In the genomic region with DNA sequence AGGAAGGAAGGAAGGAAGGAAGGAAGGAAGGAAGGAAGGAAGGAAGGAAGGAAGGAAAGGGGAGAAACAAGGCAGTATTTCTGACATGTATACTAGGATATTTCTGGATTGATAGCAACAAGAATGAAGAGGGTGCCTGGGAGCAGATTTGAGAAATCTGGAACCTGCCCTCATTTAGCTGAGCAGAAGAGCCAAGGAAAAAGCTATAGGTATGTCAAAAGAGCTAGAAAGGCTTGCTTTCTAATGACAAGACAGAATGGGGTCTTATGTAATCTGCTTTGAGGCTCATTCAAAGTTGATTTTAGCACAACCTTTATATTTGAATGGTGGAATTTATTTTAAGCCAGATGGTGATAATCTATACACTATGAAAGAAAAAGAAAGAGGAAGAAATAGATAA, we compare ENCODE assay signal across 16 cellular contexts.
"Had no signal": no experiment of that assay in that cellular context is flagged by ENCODE, and none has a peak within 500 bp of the region (broad histone marks: within the 10 kb centered on the region; RNA-seq: fewer than 3 reads in every experiment).

No MANE protein-coding gene starts in this region.

- H3K9me3 ChIP-seq: heart right ventricle, mucosa of descending colon, neutrophil, sigmoid colon, thoracic aorta, transverse colon had no signal

- H3K36me3 Mint-ChIP-seq: naive thymus-derived CD8-positive, alpha-beta T cell; stimulated activated naive B cell treated with anti-CD40 and anti-IgM and Interleukin-4, amounts not matched to agents 10 μg/mL and 1 μg/mL and 100 μg/mL, for 72 hours had no signal

- DNase-seq: effector memory CD4-positive, alpha-beta T cell; heart right ventricle; hypothalamus; kidney glomerular epithelial cell; mucosa of descending colon; naive thymus-derived CD8-positive, alpha-beta T cell; sigmoid colon; stimulated activated CD4-positive, alpha-beta T cell treated with anti-CD3 and anti-CD28 coated beads, Interleukin-2, amount 100 ng/mL, for 24 hours; stimulated activated CD4-positive, alpha-beta T cell treated with anti-CD3 and anti-CD28 coated beads, Interleukin-4, amount 100 ng/mL, for 4 hours; stimulated activated naive B cell treated with anti-CD40 and anti-IgM and Interleukin-4, amounts not matched to agents 10 μg/mL and 1 μg/mL and 100 μg/mL, for 72 hours; stimulated activated naive CD8-positive, alpha-beta T cell treated with anti-CD3 and anti-CD28 coated beads, Interleukin-15, amount 100 ng/mL, for 72 hours; substantia nigra; transverse colon had no signal

- H3K4me1 ChIP-seq: sigmoid colon, transverse colon had no signal

- H3K27ac Mint-ChIP-seq: naive thymus-derived CD8-positive, alpha-beta T cell; stimulated activated naive B cell treated with anti-CD40 and anti-IgM and Interleukin-4, amounts not matched to agents 10 μg/mL and 1 μg/mL and 100 μg/mL, for 72 hours; stimulated activated naive CD8-positive, alpha-beta T cell treated with anti-CD3 and anti-CD28 coated beads, Interleukin-15, amount 100 ng/mL, for 72 hours had no signal

- H3K4me3 ChIP-seq: heart right ventricle, mucosa of descending colon, sigmoid colon, skin epidermis, thoracic aorta, transverse colon had no signal

- H3K27me3 ChIP-seq: heart right ventricle, neutrophil, sigmoid colon, transverse colon had no signal

- H3K4me1 Mint-ChIP-seq: stimulated activated naive B cell treated with anti-CD40 and anti-IgM and Interleukin-4, amounts not matched to agents 10 μg/mL and 1 μg/mL and 100 μg/mL, for 72 hours; stimulated activated naive CD8-positive, alpha-beta T cell treated with anti-CD3 and anti-CD28 coated beads, Interleukin-15, amount 100 ng/mL, for 72 hours had no signal

- H3K27me3 Mint-ChIP-seq: stimulated activated naive B cell treated with anti-CD40 and anti-IgM and Interleukin-4, amounts not matched to agents 10 μg/mL and 1 μg/mL and 100 μg/mL, for 72 hours; stimulated activated naive CD8-positive, alpha-beta T cell treated with anti-CD3 and anti-CD28 coated beads, Interleukin-15, amount 100 ng/mL, for 72 hours had no signal

- H3K4me3 Mint-ChIP-seq: naive thymus-derived CD8-positive, alpha-beta T cell; stimulated activated naive B cell treated with anti-CD40 and anti-IgM and Interleukin-4, amounts not matched to agents 10 μg/mL and 1 μg/mL and 100 μg/mL, for 72 hours; stimulated activated naive CD8-positive, alpha-beta T cell treated with anti-CD3 and anti-CD28 coated beads, Interleukin-15, amount 100 ng/mL, for 72 hours had no signal

- H3K36me3 ChIP-seq: heart right ventricle, neutrophil, sigmoid colon, thoracic aorta, transverse colon had no signal

- H3K27ac ChIP-seq: heart right ventricle, neutrophil, sigmoid colon, skin epidermis, thoracic aorta, transverse colon had no signal

- H3K9me3 Mint-ChIP-seq: stimulated activated naive CD8-positive, alpha-beta T cell treated with anti-CD3 and anti-CD28 coated beads, Interleukin-15, amount 100 ng/mL, for 72 hours had no signal
